8 cellular contexts compared by ENCODE assay signal in genomic region chr4:72540694-72541093, GRCh38. TPM values are rescaled to one million over a fixed set of nuclear protein-coding genes. Genes with fewer than 3 reads are reported as not detected.
"Had no signal": no experiment of that assay in that cellular context is flagged by ENCODE, and none has a peak within 500 bp of the region (broad histone marks: within the 10 kb centered on the region; RNA-seq: fewer than 3 reads in every experiment).

No MANE protein-coding gene starts in this region.

RNA-seq across cellular contexts. Expression of gene ADAMTS3, which starts 28.3 kb away (rescaled TPM):
- total RNA-seq: activated naive CD4-positive, alpha-beta T cell treated with anti-CD3 and anti-CD28 coated beads for 36 hours; activated naive CD4-positive, alpha-beta T cell treated with anti-CD3 and anti-CD28 coated beads, Interleukin-2, amount 50 U/mL, for 72 hours; activated naive CD8-positive, alpha-beta T cell treated with anti-CD3 and anti-CD28 coated beads for 36 hours; activated naive CD8-positive, alpha-beta T cell treated with anti-CD3 and anti-CD28 coated beads, Interleukin-2, amount 10 ng/mL, durations not matched to agents 7 days and 5 days; activated T-cell treated with anti-CD3 and anti-CD28 coated beads, Interleukin-2, amount 50 U/mL, for 72 hours; activated T-helper 1 cell treated with anti-CD3 and anti-CD28 coated beads, Interleukin-12 subunit alpha, Interleukin-12 subunit beta, Interleukin-2, Interleukin-4 antibody, amounts not matched to agents 30 ng/mL and 10 ng/mL and 1 ng/mL, durations not matched to agents 14 hours and 24 hours and 36 hours; activated T-helper 17 cell treated with anti-CD3 and anti-CD28 coated beads, Interleukin-2, amount 50 U/mL, for 72 hours; activated T-helper 2 cell treated with anti-CD3 and anti-CD28 coated beads, Interferon-gamma antibody, Interleukin-2, Interleukin-4, amounts not matched to agents 10 μg/mL and 5 μg/mL and 100 μg/mL, durations not matched to agents 14 hours and 24 hours and 36 hours had no signal
